18 cellular contexts compared by ENCODE assay signal in genomic region chr1:214418380-214418779, GRCh38.
DNase-seq lines count a peak whose midpoint lies in the region; ATAC-seq, FAIRE-seq and TF ChIP-seq lines count a peak whose summit lies in the region.
"Had no signal": no experiment of that assay in that cellular context is flagged by ENCODE, and none has a peak within 500 bp of the region (broad histone marks: within the 10 kb centered on the region; RNA-seq: fewer than 3 reads in every experiment).

No MANE protein-coding gene starts in this region.

- H3K9me3 ChIP-seq in A673 (ENCODE audit: low read depth, low read length, poor library complexity, severe bottlenecking) (no peaks in the 10 kb centered on the region), keratinocyte (ENCODE audit: control insufficient read depth, low read depth, low read length) (no peaks in the 10 kb centered on the region)
- H3K9me3 ChIP-seq: heart right ventricle, prostate gland, SJSA1 had no signal

- H3K36me3 ChIP-seq in A673 (ENCODE audit: insufficient read depth, low read length, poor library complexity, severe bottlenecking) (no peaks in the 10 kb centered on the region), keratinocyte (ENCODE audit: control insufficient read depth in 2 of 2, extremely low read depth in 1 of 2, insufficient read depth in 2 of 2, low read length in 2 of 2) (peaks cover 3 to 6% of the 10 kb centered on the region in 2 experiments)
- H3K36me3 ChIP-seq: heart right ventricle, prostate gland had no signal

- BruUV-seq in A673 (replicated peaks; lab: Mats Ljungman, UMichigan), result no TSS peak

- no peak overlapping the region for H3K9ac ChIP-seq in keratinocyte (ENCODE audit: control insufficient read depth, extremely low read depth, insufficient read depth, low read length)

- peak; percentile 29 for ATAC-seq in GM19351 (IDR thresholded peaks at IDR 0.05; ENCODE audit: unreplicated experiment)
- peak; percentile 8; the same call in 1 of the 3 replicates for ATAC-seq in SK-N-SH treated with all-trans-retinoic acid at 6 μM for 48 hours

- H3K4me1 ChIP-seq in A673 (ENCODE audit: insufficient read depth, low read length, poor library complexity, severe bottlenecking), result peaks cover 89% of the 10 kb centered on the region
- peaks cover 89% of the 10 kb centered on the region for H3K4me1 ChIP-seq in keratinocyte (ENCODE audit: control insufficient read depth, extremely low read depth, insufficient read depth, low read length)
- H3K4me1 ChIP-seq: prostate gland had no signal

- peaks cover 8% of the 10 kb centered on the region for H3K36me3 Mint-ChIP-seq in endothelial cell (ENCODE audit: low read depth, unreplicated experiment)

- FAIRE-seq in keratinocyte (lab: Jason Lieb, UNC), result peak; percentile 23

- intact Hi-C loops in A673 (cut with micrococcal nuclease; ENCODE audit: unreplicated experiment), result no loop called here

- peaks cover 43% of the 10 kb centered on the region for H3K4me1 Mint-ChIP-seq in endothelial cell (ENCODE audit: unreplicated experiment)

- H3K27me3 Mint-ChIP-seq in endothelial cell (ENCODE audit: unreplicated experiment), result peaks cover 1% of the 10 kb centered on the region
- H3K27me3 Mint-ChIP-seq: type B pancreatic cell had no signal

- H3K9me1 ChIP-seq in keratinocyte (ENCODE audit: control insufficient read depth, extremely low read depth, insufficient read depth, low read length), result no peaks in the 10 kb centered on the region

- no peak overlapping the region for H2AFZ ChIP-seq in keratinocyte (ENCODE audit: control insufficient read depth, low read length)

- CTCF ChIA-PET in A673 (lab: Charles Lee), result interaction anchor here (0.6 kb wide), 1 partner anchor 30 kb away, joined by 3 read pairs; no protein-coding TSS in a partner anchor

- H4K20me1 ChIP-seq in keratinocyte (ENCODE audit: control insufficient read depth, extremely low read depth, insufficient read depth, low read length), result no peaks in the 10 kb centered on the region

- no peaks in the 10 kb centered on the region for H3K27me3 ChIP-seq in A673 (replicated peaks; ENCODE audit: insufficient read depth, low read depth, low read length, poor library complexity)
- no peaks in the 10 kb centered on the region for H3K27me3 ChIP-seq in keratinocyte (ENCODE audit: control insufficient read depth, extremely low read depth, insufficient read depth, low read length)
- H3K27me3 ChIP-seq: dorsolateral prefrontal cortex, heart right ventricle, SJSA1 had no signal

- peak overlapping the region; percentile 46 for H3K27ac ChIP-seq in A673 (ENCODE audit: low read depth, low read length, poor library complexity, severe bottlenecking)
- peak overlapping the region; percentile 0 for H3K27ac ChIP-seq in keratinocyte (ENCODE audit: control insufficient read depth, insufficient read depth, low read length)
- H3K27ac ChIP-seq: dorsolateral prefrontal cortex, prostate gland had no signal

- H3K79me2 ChIP-seq in keratinocyte (ENCODE audit: control insufficient read depth, insufficient read depth, low read length), result peaks cover 78% of the 10 kb centered on the region

- H3K4me3 ChIP-seq in A673 (ENCODE audit: low read depth, low read length, poor library complexity, severe bottlenecking), result no peak overlapping the region
- no peak overlapping the region for H3K4me3 ChIP-seq in keratinocyte (ENCODE audit: control insufficient read depth in 2 of 3, extremely low read depth in 1 of 3, insufficient read depth in 2 of 3, low read depth in 1 of 3, low read length in 3 of 3)
- H3K4me3 ChIP-seq: dorsolateral prefrontal cortex, heart right ventricle, lung, prostate gland, SJSA1 had no signal

- POLR2A ChIA-PET in A673 (lab: Charles Lee; ENCODE audit: low non-redundant PET), result no interaction called here

- dilution Hi-C loops in keratinocyte (cut with MboI; ENCODE audit: extremely low pct_ligation_motif_present, low sequenced_read_pairs), result no loop called here

- peak overlapping the region; percentile 3 for H3K4me2 ChIP-seq in keratinocyte (ENCODE audit: control insufficient read depth, extremely low read depth, insufficient read depth, low read depth, low read length)

- H3K9me3 Mint-ChIP-seq in endothelial cell (ENCODE audit: unreplicated experiment), result no peaks in the 10 kb centered on the region

- H3K4me3 Mint-ChIP-seq in endothelial cell (ENCODE audit: unreplicated experiment), result no peak overlapping the region
- H3K4me3 Mint-ChIP-seq: type B pancreatic cell had no signal

- DNase-seq in A673 (ENCODE audit: low spot score) (no peak), keratinocyte (ENCODE audit: low read depth, low spot score) (no peak), endothelial cell (ENCODE audit: low spot score) (no peak), DMS79 treated with DMSO at 0.1 percent for 48 hours (lab: John Stamatoyannopoulos, UW) (no peak), NCI-H82 treated with DMSO at 0.1 percent for 48 hours (lab: John Stamatoyannopoulos, UW; ENCODE audit: unreplicated experiment) (no peak)
- no peak for DNase-seq in NK-92 treated with Interleukin-12 subunit alpha and Interleukin-12 subunit beta, amount 100 ng/mL, for 24 hours (lab: John Stamatoyannopoulos, UW)
- DNase-seq: activated CD4-positive, alpha-beta T cell treated with anti-CD3 and anti-CD28 coated beads for 48 hours; C1 segment of cervical spinal cord; dorsolateral prefrontal cortex; GDM1; heart right ventricle; NCI-H345 had no signal

- no peak for TF ChIP-seq CTCF in A673 (conservative IDR thresholded peaks at IDR 0.05; ENCODE audit: low read depth, low read length)
- TF ChIP-seq CTCF in keratinocyte (optimal IDR thresholded peaks at IDR 0.05 in 1 of 3, IDR thresholded peaks at IDR 0.05 in 1 of 3, conservative IDR thresholded peaks at IDR 0.05 in 1 of 3; ENCODE audit: extremely low read depth in 1 of 3, insufficient read depth in 2 of 3, low read length in 3 of 3), result no peak
- no peak for TF ChIP-seq CTCF in endothelial cell (IDR thresholded peaks at IDR 0.05; ENCODE audit: unreplicated experiment)

- no peak overlapping the region for H3K27ac Mint-ChIP-seq in endothelial cell (ENCODE audit: unreplicated experiment)
- H3K27ac Mint-ChIP-seq: type B pancreatic cell had no signal

TF ChIP-seq in SK-N-SH treated with all-trans-retinoic acid at 6 μM for 48 hours, 23 proteins besides CTCF, POLR2A, EP300 and RAD21:
- TF ChIP-seq ISL1 (CRISPR knock-in tag; IDR thresholded peaks at IDR 0.05) (no peak), SNAI2 (CRISPR knock-in tag; IDR thresholded peaks at IDR 0.05) (no peak), POU6F1 (CRISPR knock-in tag; IDR thresholded peaks at IDR 0.05; ENCODE audit: borderline replicate concordance, low read depth) (no peak), ZNF565 (CRISPR knock-in tag; conservative IDR thresholded peaks at IDR 0.05; ENCODE audit: low read depth) (no peak)
- TF ChIP-seq, protein P1, sequence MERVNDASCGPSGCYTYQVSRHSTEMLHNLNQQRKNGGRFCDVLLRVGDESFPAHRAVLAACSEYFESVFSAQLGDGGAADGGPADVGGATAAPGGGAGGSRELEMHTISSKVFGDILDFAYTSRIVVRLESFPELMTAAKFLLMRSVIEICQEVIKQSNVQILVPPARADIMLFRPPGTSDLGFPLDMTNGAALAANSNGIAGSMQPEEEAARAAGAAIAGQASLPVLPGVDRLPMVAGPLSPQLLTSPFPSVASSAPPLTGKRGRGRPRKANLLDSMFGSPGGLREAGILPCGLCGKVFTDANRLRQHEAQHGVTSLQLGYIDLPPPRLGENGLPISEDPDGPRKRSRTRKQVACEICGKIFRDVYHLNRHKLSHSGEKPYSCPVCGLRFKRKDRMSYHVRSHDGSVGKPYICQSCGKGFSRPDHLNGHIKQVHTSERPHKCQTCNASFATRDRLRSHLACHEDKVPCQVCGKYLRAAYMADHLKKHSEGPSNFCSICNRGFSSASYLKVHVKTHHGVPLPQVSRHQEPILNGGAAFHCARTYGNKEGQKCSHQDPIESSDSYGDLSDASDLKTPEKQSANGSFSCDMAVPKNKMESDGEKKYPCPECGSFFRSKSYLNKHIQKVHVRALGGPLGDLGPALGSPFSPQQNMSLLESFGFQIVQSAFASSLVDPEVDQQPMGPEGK (CRISPR knock-in tag; IDR thresholded peaks at IDR 0.05; ENCODE audit: borderline replicate concordance), result no peak
- TF ChIP-seq, protein P2, sequence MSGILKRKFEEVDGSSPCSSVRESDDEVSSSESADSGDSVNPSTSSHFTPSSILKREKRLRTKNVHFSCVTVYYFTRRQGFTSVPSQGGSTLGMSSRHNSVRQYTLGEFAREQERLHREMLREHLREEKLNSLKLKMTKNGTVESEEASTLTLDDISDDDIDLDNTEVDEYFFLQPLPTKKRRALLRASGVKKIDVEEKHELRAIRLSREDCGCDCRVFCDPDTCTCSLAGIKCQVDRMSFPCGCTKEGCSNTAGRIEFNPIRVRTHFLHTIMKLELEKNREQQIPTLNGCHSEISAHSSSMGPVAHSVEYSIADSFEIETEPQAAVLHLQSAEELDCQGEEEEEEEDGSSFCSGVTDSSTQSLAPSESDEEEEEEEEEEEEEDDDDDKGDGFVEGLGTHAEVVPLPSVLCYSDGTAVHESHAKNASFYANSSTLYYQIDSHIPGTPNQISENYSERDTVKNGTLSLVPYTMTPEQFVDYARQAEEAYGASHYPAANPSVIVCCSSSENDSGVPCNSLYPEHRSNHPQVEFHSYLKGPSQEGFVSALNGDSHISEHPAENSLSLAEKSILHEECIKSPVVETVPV (CRISPR knock-in tag; IDR thresholded peaks at IDR 0.05), result no peak
